Comparison of ENCODE assay signal across 8 cellular contexts in the genomic region with DNA sequence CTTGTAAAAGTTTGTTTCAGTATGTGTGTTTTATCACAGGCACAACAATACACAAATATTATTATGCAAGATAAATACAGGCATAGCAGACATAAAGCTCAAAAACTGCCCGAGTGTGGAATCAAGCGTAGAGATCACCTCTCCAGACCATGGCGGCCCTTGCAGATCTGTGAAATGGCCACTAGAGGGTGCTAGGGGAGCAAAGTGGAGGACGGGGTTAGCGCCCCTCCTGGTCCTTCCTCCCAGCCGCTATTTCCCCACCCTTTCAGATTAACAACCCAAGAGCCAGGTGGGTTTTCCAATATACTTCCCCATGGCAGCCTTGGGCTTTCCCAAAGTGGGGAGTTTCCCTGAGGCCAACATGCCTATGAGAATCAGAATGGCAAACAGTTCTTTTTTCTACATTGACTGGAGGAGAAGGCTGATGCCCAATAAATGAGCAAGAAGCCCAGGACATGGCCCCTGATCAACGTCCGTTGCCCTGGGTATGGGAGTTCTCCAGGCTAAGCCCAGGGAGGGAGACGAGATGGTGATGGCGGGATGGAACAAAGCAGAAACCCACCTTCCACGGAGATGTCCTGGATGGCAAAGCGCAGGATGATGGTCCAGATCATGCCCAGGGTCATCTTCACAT.
DNase-seq lines count a peak whose midpoint lies in the region; ATAC-seq, FAIRE-seq and TF ChIP-seq lines count a peak whose summit lies in the region.

No MANE protein-coding gene starts in this region.

- no peak overlapping the region for H2AFZ ChIP-seq in SU-DHL-6 (ENCODE audit: low read depth, low read length, severe bottlenecking)

- H3K4me3 ChIP-seq in AG10803 (ENCODE audit: low read length) (no peak overlapping the region), SU-DHL-6 (ENCODE audit: insufficient read depth, low read length, poor library complexity, severe bottlenecking) (no peak overlapping the region), cardiac muscle cell (no peak overlapping the region), psoas muscle (no peak overlapping the region)

- DNase-seq in AG10803 (ENCODE audit: low read depth), result peak; percentile 64
- peak; percentile 86 for DNase-seq in GM20000 (ENCODE audit: low spot score)
- DNase-seq in NCI-H1092 (lab: John Stamatoyannopoulos, UW), result peak; percentile 77
- peak; percentile 68 for DNase-seq in activated naive CD8-positive, alpha-beta T cell treated with anti-CD3 and anti-CD28 coated beads, Interleukin-2, amount 10 ng/mL, durations not matched to agents 7 days and 5 days
- peak; percentile 84 to 87 for DNase-seq in cardiac muscle cell (ENCODE audit: low read depth in 1 of 2, low spot score in 1 of 2)
- DNase-seq in psoas muscle, result peak; percentile 64 to 82
- peak; percentile 97 for DNase-seq in urothelium cell line (ENCODE audit: low spot score)

- intact Hi-C loops in psoas muscle (cut with DNase I), result loop anchor here (2.0 to 10.0 kb wide), 5 partner anchors 63 to 196 kb away; a partner anchor contains a TSS

- H3K36me3 Mint-ChIP-seq in activated naive CD8-positive, alpha-beta T cell treated with anti-CD3 and anti-CD28 coated beads, Interleukin-2, amount 10 ng/mL, durations not matched to agents 7 days and 5 days, result peaks cover 16% of the 10 kb centered on the region

- POLR2A ChIA-PET in activated naive CD8-positive, alpha-beta T cell treated with anti-CD3 and anti-CD28 coated beads, Interleukin-2, amount 10 ng/mL, durations not matched to agents 7 days and 5 days (lab: Charles Lee), result interaction anchor here (0.6 kb wide), 1 partner anchor 145 kb away, joined by 3 read pairs; no protein-coding TSS in a partner anchor

- H3K27ac ChIP-seq in SU-DHL-6 (ENCODE audit: low read depth, low read length) (no peak overlapping the region), cardiac muscle cell (peak overlapping the region; percentile 27), psoas muscle (no peak overlapping the region)

- no peak overlapping the region for H3K4me2 ChIP-seq in SU-DHL-6 (ENCODE audit: low read depth, low read length, poor library complexity, severe bottlenecking)

- WGBS in psoas muscle, 3 donors, result 41 to 54% (median 43%) methylated on average over 12 of the region's 12 CpGs

- no peaks in the 10 kb centered on the region for H3K9me3 ChIP-seq in SU-DHL-6 (ENCODE audit: insufficient read depth, low read length)
- no peaks in the 10 kb centered on the region for H3K9me3 ChIP-seq in cardiac muscle cell (ENCODE audit: low read depth)
- no peaks in the 10 kb centered on the region for H3K9me3 ChIP-seq in psoas muscle

- no peaks in the 10 kb centered on the region for H3K4me1 ChIP-seq in cardiac muscle cell (ENCODE audit: low read depth)
- no peaks in the 10 kb centered on the region for H3K4me1 ChIP-seq in psoas muscle

- no peaks in the 10 kb centered on the region for H4K20me1 ChIP-seq in SU-DHL-6 (ENCODE audit: low read depth, low read length)

- H3K36me3 ChIP-seq in SU-DHL-6 (ENCODE audit: low read length), result no peaks in the 10 kb centered on the region
- H3K36me3 ChIP-seq in cardiac muscle cell, result peaks cover 8% of the 10 kb centered on the region
- peaks cover 0 to 12% of the 10 kb centered on the region in 2 donors for H3K36me3 ChIP-seq in psoas muscle (ENCODE audit: insufficient read depth in 1 of 2, low read depth in 1 of 2)

- no peaks in the 10 kb centered on the region for H3K9me3 Mint-ChIP-seq in activated naive CD8-positive, alpha-beta T cell treated with anti-CD3 and anti-CD28 coated beads, Interleukin-2, amount 10 ng/mL, durations not matched to agents 7 days and 5 days

- TF ChIP-seq CTCF in AG10803 (conservative IDR thresholded peaks at IDR 0.05; ENCODE audit: low read length) (peak; percentile 99), GM20000 (IDR thresholded peaks at IDR 0.05; ENCODE audit: extremely low read depth, missing control alignments) (peak; percentile 94), SU-DHL-6 (IDR thresholded peaks at IDR 0.05; ENCODE audit: insufficient read depth, low read length, poor library complexity, severe bottlenecking) (peak; percentile 96), cardiac muscle cell (IDR thresholded peaks at IDR 0.05; ENCODE audit: low read depth, low read length) (peak; percentile 98), psoas muscle (IDR thresholded peaks at IDR 0.05) (peak; percentile 97)

- ATAC-seq in activated naive CD8-positive, alpha-beta T cell treated with anti-CD3 and anti-CD28 coated beads, Interleukin-2, amount 10 ng/mL, durations not matched to agents 7 days and 5 days (ENCODE audit: low read depth), result peak; percentile 91
- peak; percentile 82 to 99 (median 93) for ATAC-seq in psoas muscle

- no peak overlapping the region for H3K4me3 Mint-ChIP-seq in activated naive CD8-positive, alpha-beta T cell treated with anti-CD3 and anti-CD28 coated beads, Interleukin-2, amount 10 ng/mL, durations not matched to agents 7 days and 5 days

- no peaks in the 10 kb centered on the region for H3K79me2 ChIP-seq in SU-DHL-6 (ENCODE audit: insufficient read depth, low read length)

- no peaks in the 10 kb centered on the region for H3K9me2 ChIP-seq in SU-DHL-6 (replicated peaks; ENCODE audit: insufficient read depth, low read length)

- H3K9ac ChIP-seq in SU-DHL-6 (ENCODE audit: low read length), result no peak overlapping the region

- no peaks in the 10 kb centered on the region for H3K27me3 ChIP-seq in SU-DHL-6 (ENCODE audit: low read length)
- no peaks in the 10 kb centered on the region for H3K27me3 ChIP-seq in cardiac muscle cell
- no peaks in the 10 kb centered on the region for H3K27me3 ChIP-seq in psoas muscle (ENCODE audit: insufficient read depth in 3 of 3, low read length in 2 of 3)

- peaks cover 18% of the 10 kb centered on the region for H3K4me1 Mint-ChIP-seq in activated naive CD8-positive, alpha-beta T cell treated with anti-CD3 and anti-CD28 coated beads, Interleukin-2, amount 10 ng/mL, durations not matched to agents 7 days and 5 days

- no peaks in the 10 kb centered on the region for H3K27me3 Mint-ChIP-seq in activated naive CD8-positive, alpha-beta T cell treated with anti-CD3 and anti-CD28 coated beads, Interleukin-2, amount 10 ng/mL, durations not matched to agents 7 days and 5 days

- peak; percentile 90 for FAIRE-seq in urothelium cell line (lab: Jason Lieb, UNC)

- no peaks in the 10 kb centered on the region for H3F3A ChIP-seq in SU-DHL-6 (ENCODE audit: insufficient read depth)

- no peak overlapping the region for H3K27ac Mint-ChIP-seq in activated naive CD8-positive, alpha-beta T cell treated with anti-CD3 and anti-CD28 coated beads, Interleukin-2, amount 10 ng/mL, durations not matched to agents 7 days and 5 days
